In the genomic region with DNA sequence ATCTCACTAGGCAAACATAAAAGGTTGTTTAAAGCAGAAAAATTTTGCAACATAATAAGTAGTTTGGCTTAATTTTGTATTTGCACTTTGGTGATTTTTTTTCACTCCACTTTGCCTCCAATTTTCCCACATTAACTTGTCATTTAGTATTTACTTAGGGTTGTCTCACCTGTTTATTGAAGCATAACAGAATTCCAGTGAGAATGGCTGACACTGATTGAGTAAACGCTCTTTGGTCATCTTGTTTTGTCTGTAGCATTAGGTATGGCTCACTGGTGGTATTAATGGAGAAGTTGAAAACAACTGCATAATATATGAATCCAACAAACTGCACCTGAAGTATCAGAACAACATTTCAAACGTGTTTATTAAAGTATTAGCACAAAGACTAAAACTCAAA, we compare ENCODE assay signal across 14 cellular contexts.
A peak's percentile ranks its signal among the peaks of the same experiment; 100 is the strongest.
DNase-seq lines count a peak whose midpoint lies in the region; ATAC-seq and TF ChIP-seq lines count a peak whose summit lies in the region.
"Had no signal": no experiment of that assay in that cellular context is flagged by ENCODE, and none has a peak within 500 bp of the region (broad histone marks: within the 10 kb centered on the region; RNA-seq: fewer than 3 reads in every experiment).

No MANE protein-coding gene starts in this region.

- no TSS peak for BruUV-seq in PC-3 (replicated peaks; lab: Mats Ljungman, UMichigan)

- H3K9me3 ChIP-seq in PC-3 (ENCODE audit: low read length), result no peaks in the 10 kb centered on the region
- H3K9me3 ChIP-seq in neural cell (ENCODE audit: low read length), result no peaks in the 10 kb centered on the region

- TF ChIP-seq EP300 in neural cell (conservative IDR thresholded peaks at IDR 0.05; ENCODE audit: poor library complexity, severe bottlenecking), result peak; percentile 57

- no peak overlapping the region for H2AFZ ChIP-seq in PC-3 (ENCODE audit: low read length)
- H2AFZ ChIP-seq in neural cell (ENCODE audit: low read depth, low read length), result no peak overlapping the region
- H2AFZ ChIP-seq: GM23338 had no signal

- H3K4me3 ChIP-seq in LNCaP clone FGC (ENCODE audit: low read depth, low read length) (no peak overlapping the region), PC-3 (ENCODE audit: low read length) (no peak overlapping the region), neural cell (ENCODE audit: low read length) (no peak overlapping the region)
- H3K4me3 ChIP-seq: GM23338 had no signal

- no peak overlapping the region for H3K4me2 ChIP-seq in PC-3 (ENCODE audit: low read length)
- H3K4me2 ChIP-seq in neural cell (ENCODE audit: low read length), result no peak overlapping the region
- H3K4me2 ChIP-seq: GM23338 had no signal

- H3K27ac ChIP-seq in PC-3 (ENCODE audit: low read length), result no peak overlapping the region
- H3K27ac ChIP-seq in neural cell (ENCODE audit: low read length), result no peak overlapping the region

- POLR2A ChIA-PET in PC-3 (lab: Charles Lee; ENCODE audit: unreplicated experiment), result no interaction called here

- no peak for TF ChIP-seq RAD21 in neural cell (conservative IDR thresholded peaks at IDR 0.05)

- no peaks in the 10 kb centered on the region for H3K36me3 ChIP-seq in PC-3 (ENCODE audit: low read depth, low read length)
- no peaks in the 10 kb centered on the region for H3K36me3 ChIP-seq in neural cell (ENCODE audit: insufficient read depth, low read length)

- intact Hi-C loops in PC-3 (cut with micrococcal nuclease), result no loop called here
- intact Hi-C loops in posterior vena cava (cut with DNase I), result no loop called here

- H3F3A ChIP-seq in PC-3 (ENCODE audit: low read length, unreplicated experiment), result no peaks in the 10 kb centered on the region
- H3F3A ChIP-seq in neural cell (ENCODE audit: insufficient read depth, low read length, poor library complexity, severe bottlenecking), result no peaks in the 10 kb centered on the region

- DNase-seq in LNCaP clone FGC (ENCODE audit: low read depth) (peak; percentile 2), PC-3 (peak; percentile 30), HCEC 1CT (no peak), posterior vena cava (ENCODE audit: low spot score) (no peak), DMS53 (lab: John Stamatoyannopoulos, UW) (no peak)
- DNase-seq: C1 segment of cervical spinal cord; CD4-positive, alpha-beta memory T cell; DMS 273 treated with DMSO at 0.1 percent for 48 hours; DMS79 treated with DMSO at 0.1 percent for 48 hours; GF-D8; H9; HFFc6 had no signal

- H3K27me3 ChIP-seq in PC-3 (ENCODE audit: low read length), result no peaks in the 10 kb centered on the region
- H3K27me3 ChIP-seq in neural cell (ENCODE audit: insufficient read depth, low read depth, low read length), result no peaks in the 10 kb centered on the region

- H4K20me1 ChIP-seq in PC-3 (ENCODE audit: low read length) (no peaks in the 10 kb centered on the region), neural cell (ENCODE audit: insufficient read depth) (no peaks in the 10 kb centered on the region)

- no peaks in the 10 kb centered on the region for H3K79me2 ChIP-seq in PC-3 (ENCODE audit: low read length)
- H3K79me2 ChIP-seq in neural cell (replicated peaks; ENCODE audit: insufficient read depth, low read length), result no peaks in the 10 kb centered on the region

- peak; percentile 63 for ATAC-seq in PC-3
- ATAC-seq: GM23338 had no signal

- no peaks in the 10 kb centered on the region for H3K9me2 ChIP-seq in PC-3 (replicated peaks; ENCODE audit: low read length)
- H3K9me2 ChIP-seq in neural cell (ENCODE audit: insufficient read depth, low read length), result no peaks in the 10 kb centered on the region

- TF ChIP-seq CTCF in LNCaP clone FGC (IDR thresholded peaks at IDR 0.05; ENCODE audit: control insufficient read depth, extremely low read depth, insufficient read depth), result no peak
- no peak for TF ChIP-seq CTCF in PC-3 (conservative IDR thresholded peaks at IDR 0.05; ENCODE audit: low read depth, low read length)
- TF ChIP-seq CTCF in neural cell (IDR thresholded peaks at IDR 0.05; ENCODE audit: poor library complexity, severe bottlenecking), result no peak

- CTCF ChIA-PET in PC-3 (lab: Charles Lee), result no interaction called here

- H3K9ac ChIP-seq in PC-3 (ENCODE audit: low read length) (no peak overlapping the region), neural cell (ENCODE audit: low read length) (no peak overlapping the region)

- no peaks in the 10 kb centered on the region for H3K4me1 ChIP-seq in PC-3 (ENCODE audit: insufficient read depth, low read length)

TF ChIP-seq in neural cell, 6 proteins besides CTCF, POLR2A, EP300 and RAD21:
- TF ChIP-seq, protein P1, sequence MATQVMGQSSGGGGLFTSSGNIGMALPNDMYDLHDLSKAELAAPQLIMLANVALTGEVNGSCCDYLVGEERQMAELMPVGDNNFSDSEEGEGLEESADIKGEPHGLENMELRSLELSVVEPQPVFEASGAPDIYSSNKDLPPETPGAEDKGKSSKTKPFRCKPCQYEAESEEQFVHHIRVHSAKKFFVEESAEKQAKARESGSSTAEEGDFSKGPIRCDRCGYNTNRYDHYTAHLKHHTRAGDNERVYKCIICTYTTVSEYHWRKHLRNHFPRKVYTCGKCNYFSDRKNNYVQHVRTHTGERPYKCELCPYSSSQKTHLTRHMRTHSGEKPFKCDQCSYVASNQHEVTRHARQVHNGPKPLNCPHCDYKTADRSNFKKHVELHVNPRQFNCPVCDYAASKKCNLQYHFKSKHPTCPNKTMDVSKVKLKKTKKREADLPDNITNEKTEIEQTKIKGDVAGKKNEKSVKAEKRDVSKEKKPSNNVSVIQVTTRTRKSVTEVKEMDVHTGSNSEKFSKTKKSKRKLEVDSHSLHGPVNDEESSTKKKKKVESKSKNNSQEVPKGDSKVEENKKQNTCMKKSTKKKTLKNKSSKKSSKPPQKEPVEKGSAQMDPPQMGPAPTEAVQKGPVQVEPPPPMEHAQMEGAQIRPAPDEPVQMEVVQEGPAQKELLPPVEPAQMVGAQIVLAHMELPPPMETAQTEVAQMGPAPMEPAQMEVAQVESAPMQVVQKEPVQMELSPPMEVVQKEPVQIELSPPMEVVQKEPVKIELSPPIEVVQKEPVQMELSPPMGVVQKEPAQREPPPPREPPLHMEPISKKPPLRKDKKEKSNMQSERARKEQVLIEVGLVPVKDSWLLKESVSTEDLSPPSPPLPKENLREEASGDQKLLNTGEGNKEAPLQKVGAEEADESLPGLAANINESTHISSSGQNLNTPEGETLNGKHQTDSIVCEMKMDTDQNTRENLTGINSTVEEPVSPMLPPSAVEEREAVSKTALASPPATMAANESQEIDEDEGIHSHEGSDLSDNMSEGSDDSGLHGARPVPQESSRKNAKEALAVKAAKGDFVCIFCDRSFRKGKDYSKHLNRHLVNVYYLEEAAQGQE (IDR thresholded peaks at IDR 0.05; ENCODE audit: borderline replicate concordance), result no peak
- TF ChIP-seq SMC3 (conservative IDR thresholded peaks at IDR 0.05; ENCODE audit: poor library complexity), result no peak
- TF ChIP-seq EZH2 (IDR thresholded peaks at IDR 0.05; ENCODE audit: borderline replicate concordance, insufficient read depth, low read length, poor library complexity, severe bottlenecking), result no peak
- peak; percentile 48 for TF ChIP-seq POLR2AphosphoS5 (IDR thresholded peaks at IDR 0.05)
- no peak for TF ChIP-seq MXI1 (conservative IDR thresholded peaks at IDR 0.05; ENCODE audit: poor library complexity, severe bottlenecking)

Comparison
In these comparisons a context has a peak if more than half of its experiments do, and no peak if none do; other contexts are left out.
1. DNase-seq: peak in LNCaP clone FGC (single experiment) and PC-3 (single experiment); none in HCEC 1CT (single experiment), posterior vena cava (single experiment) and DMS53 (single experiment).